ENCODE assay signal across 1 cellular context in genomic region chr21:41368361-41369104, GRCh38.
TF ChIP-seq lines count a peak whose summit lies in the region.

No MANE protein-coding gene starts in this region.

TF ChIP-seq in H1, 55 proteins besides CTCF, POLR2A, EP300 and RAD21:
- TF ChIP-seq GABPA (IDR thresholded peaks at IDR 0.05; ENCODE audit: borderline replicate concordance, insufficient read depth, low read length) (no peak), PHF8 (conservative IDR thresholded peaks at IDR 0.05; ENCODE audit: low read depth, low read length) (no peak), TAF1 (IDR thresholded peaks at IDR 0.05; ENCODE audit: low read depth, low read length) (no peak), POU5F1 (IDR thresholded peaks at IDR 0.05; ENCODE audit: low read depth, low read length) (no peak), SIRT6 (IDR thresholded peaks at IDR 0.05; ENCODE audit: low read length) (no peak), BRCA1 (IDR thresholded peaks at IDR 0.05; ENCODE audit: low read depth, low read length) (no peak)
